In genomic region chr18:75203456-75204261, GRCh38 we compare ENCODE assay signal across 9 cellular contexts. TPM values are rescaled to one million over a fixed set of nuclear protein-coding genes. Genes with fewer than 3 reads are reported as not detected.
DNase-seq lines count a peak whose midpoint lies in the region; ATAC-seq, FAIRE-seq and TF ChIP-seq lines count a peak whose summit lies in the region.
"Had no signal": no experiment of that assay in that cellular context is flagged by ENCODE, and none has a peak within 500 bp of the region (broad histone marks: within the 10 kb centered on the region; RNA-seq: fewer than 3 reads in every experiment).

No MANE protein-coding gene starts in this region.

- H3K27ac ChIP-seq in HepG2 (ENCODE audit: extremely low read length, insufficient read depth, low read length) (no peak overlapping the region), right lobe of liver (no peak overlapping the region), fibroblast of lung (ENCODE audit: insufficient read depth, low read length) (peak overlapping the region; percentile 48), vagina (peak overlapping the region; percentile 96)

- H3K4me1 ChIP-seq in HepG2 (ENCODE audit: insufficient read depth, low read length) (peaks cover 21% of the 10 kb centered on the region), right lobe of liver (peaks cover 0 to 17% (median 2%) of the 10 kb centered on the region in 4 donors), fibroblast of lung (ENCODE audit: control insufficient read depth, extremely low read depth, insufficient read depth, low read length) (peaks cover 16% of the 10 kb centered on the region), vagina (peaks cover 62% of the 10 kb centered on the region)

- no peaks in the 10 kb centered on the region for H3K9me3 ChIP-seq in HepG2 (ENCODE audit: low read length)
- H3K9me3 ChIP-seq in right lobe of liver, result no peaks in the 10 kb centered on the region
- H3K9me3 ChIP-seq in fibroblast of lung (ENCODE audit: control insufficient read depth, insufficient read depth, low read depth, low read length), result no peaks in the 10 kb centered on the region
- H3K9me3 ChIP-seq in vagina, result no peaks in the 10 kb centered on the region

- no TSS peak for BruUV-seq in HepG2 (replicated peaks; lab: Mats Ljungman, UMichigan)

- 97% methylated on average over 20 of the region's 23 CpGs for WGBS in HepG2 (ENCODE audit: low lambda C conversion rate)
- 62% methylated on average over 22 of the region's 23 CpGs for WGBS in right lobe of liver (ENCODE audit: insufficient coverage, low coverage, low lambda C conversion rate, missing lambda C conversion rate)

- peaks cover 11% of the 10 kb centered on the region; the same call in 1 of the 2 replicates for H4K20me1 ChIP-seq in HepG2 (ENCODE audit: insufficient read depth, low read length)
- no peaks in the 10 kb centered on the region for H4K20me1 ChIP-seq in fibroblast of lung (ENCODE audit: control insufficient read depth, extremely low read depth, insufficient read depth, low read length)

- H3K4me2 ChIP-seq in HepG2 (ENCODE audit: low read depth, low read length) (no peak overlapping the region), fibroblast of lung (ENCODE audit: extremely low read depth, insufficient read depth, low read length) (peak overlapping the region; percentile 39)

- no peak overlapping the region for H3K27ac Mint-ChIP-seq in nephron progenitor cell

- TF ChIP-seq RAD21 in HepG2 (CRISPR knock-in tag; IDR thresholded peaks at IDR 0.05), result no peak

- H3K79me2 ChIP-seq in HepG2 (ENCODE audit: insufficient read depth, low read length), result peaks cover 54% of the 10 kb centered on the region
- H3K79me2 ChIP-seq in fibroblast of lung (ENCODE audit: control insufficient read depth, insufficient read depth, low read length), result peaks cover 83% of the 10 kb centered on the region

- H3K9me3 Mint-ChIP-seq in nephron progenitor cell, result no peaks in the 10 kb centered on the region

- H3K4me3 Mint-ChIP-seq in nephron progenitor cell, result peak overlapping the region; percentile 76

- TF ChIP-seq POLR2A in HepG2 (IDR thresholded peaks at IDR 0.05; ENCODE audit: insufficient read depth in 1 of 2, low read depth in 2 of 2, low read length in 2 of 2), result no peak
- no peak for TF ChIP-seq POLR2A in right lobe of liver (IDR thresholded peaks at IDR 0.05)
- TF ChIP-seq POLR2A in vagina (IDR thresholded peaks at IDR 0.05), result no peak

- DNase-seq in HepG2 (ENCODE audit: low spot score) (no peak), right lobe of liver (no peak), fibroblast of lung (ENCODE audit: low read depth in 2 of 2) (peak in 1 of 2 donors; percentile 66), nephron progenitor cell (peak; percentile 32), vagina (ENCODE audit: extremely low spot score in 2 of 2) (no peak), ACHN (no peak), NCI-H2081 treated with DMSO at 0.1 percent for 48 hours (lab: John Stamatoyannopoulos, UW) (no peak)
- DNase-seq: NCI-H1048 had no signal

- H3K27me3 Mint-ChIP-seq in nephron progenitor cell (ENCODE audit: low read depth, poor library complexity), result peaks cover 6% of the 10 kb centered on the region

- ATAC-seq in HepG2 (no peak), right lobe of liver (no peak), GM21360 (IDR thresholded peaks at IDR 0.05; ENCODE audit: unreplicated experiment) (no peak)

- H3K27me3 ChIP-seq in HepG2 (ENCODE audit: control insufficient read depth in 1 of 2, insufficient read depth in 2 of 2, low read length in 2 of 2), result no peaks in the 10 kb centered on the region; a peak in 1 of 5 replicates
- H3K27me3 ChIP-seq in right lobe of liver, result no peaks in the 10 kb centered on the region
- no peaks in the 10 kb centered on the region for H3K27me3 ChIP-seq in fibroblast of lung (ENCODE audit: control insufficient read depth, insufficient read depth, low read length)
- H3K27me3 ChIP-seq in vagina, result no peaks in the 10 kb centered on the region

- peaks cover 79% of the 10 kb centered on the region for H3K4me1 Mint-ChIP-seq in nephron progenitor cell

- no peak for TF ChIP-seq EP300 in HepG2 (IDR thresholded peaks at IDR 0.05; ENCODE audit: low read depth in 2 of 2, low read length in 2 of 2)
- TF ChIP-seq EP300 in HepG2 (CRISPR knock-in tag; IDR thresholded peaks at IDR 0.05; ENCODE audit: borderline replicate concordance), result no peak

- peaks cover 23% of the 10 kb centered on the region for H3K36me3 Mint-ChIP-seq in nephron progenitor cell (ENCODE audit: low read depth)

- no peak overlapping the region for H3K4me3 ChIP-seq in HepG2 (replicated peaks in 1 of 3; ENCODE audit: insufficient read depth in 1 of 3, low read depth in 2 of 3, low read length in 3 of 3)
- no peak overlapping the region for H3K4me3 ChIP-seq in right lobe of liver
- peak overlapping the region; percentile 14 to 53 (median 34) for H3K4me3 ChIP-seq in fibroblast of lung (replicated peaks in 1 of 4; ENCODE audit: control extremely low read depth in 1 of 4, insufficient read depth in 1 of 4, low read depth in 3 of 4, low read length in 4 of 4)
- peak overlapping the region; percentile 54 to 74 for H3K4me3 ChIP-seq in vagina

- intact Hi-C loops in HepG2 (cut with micrococcal nuclease; ENCODE audit: unreplicated experiment) (no loop called here), right lobe of liver (cut with DNase I) (no loop called here), vagina (cut with DNase I) (no loop called here)

- POLR2A ChIA-PET in HepG2 (lab: Yijun Ruan, JAX), result no interaction called here

- CTCF ChIA-PET in HepG2 (lab: Yijun Ruan, JAX; ENCODE audit: low intra/inter-chr PET ratio, low total read pairs), result no interaction called here

- H3K9ac ChIP-seq in HepG2 (ENCODE audit: insufficient read depth, low read depth, low read length), result no peak overlapping the region
- H3K9ac ChIP-seq in fibroblast of lung (ENCODE audit: insufficient read depth, low read length), result peak overlapping the region; percentile 68

- H2AFZ ChIP-seq in HepG2 (ENCODE audit: low read length), result no peak overlapping the region
- peak overlapping the region; percentile 7 for H2AFZ ChIP-seq in fibroblast of lung (ENCODE audit: low read length)

- in situ Hi-C loops in HepG2 (cut with HindIII; ENCODE audit: extremely low pct_ligation_motif_present, low pct_unique_long_range_greater_than_20kb), result loop anchor here (25.0 kb wide), 1 partner anchor 916 kb away; the partner anchor contains the start of gene CYB5A
- in situ Hi-C loops in ACHN (cut with HindIII; ENCODE audit: low pct_ligation_motif_present, low pct_unique_long_range_greater_than_20kb, low sequenced_read_pairs), result no loop called here

- no peak for TF ChIP-seq CTCF in HepG2 (CRISPR knock-in tag; IDR thresholded peaks at IDR 0.05)
- TF ChIP-seq CTCF in right lobe of liver (IDR thresholded peaks at IDR 0.05), result no peak
- TF ChIP-seq CTCF in fibroblast of lung (conservative IDR thresholded peaks at IDR 0.05 in 1 of 2, IDR thresholded peaks at IDR 0.05 in 1 of 2; ENCODE audit: low read depth in 1 of 2, low read length in 2 of 2), result no peak
- TF ChIP-seq CTCF in nephron progenitor cell (IDR thresholded peaks at IDR 0.05), result no peak
- no peak for TF ChIP-seq CTCF in vagina (IDR thresholded peaks at IDR 0.05)

- FAIRE-seq in HepG2 (lab: Jason Lieb, UNC), result no peak

- H3K36me3 ChIP-seq in HepG2 (replicated peaks in 1 of 2; ENCODE audit: control insufficient read depth in 1 of 2, insufficient read depth in 2 of 2, low read length in 2 of 2), result peaks cover 2 to 13% of the 10 kb centered on the region in 2 experiments; a peak in 4 of 5 replicates
- H3K36me3 ChIP-seq in right lobe of liver, result peaks cover 0 to 8% (median 0%) of the 10 kb centered on the region in 4 donors
- H3K36me3 ChIP-seq in fibroblast of lung (ENCODE audit: control insufficient read depth, insufficient read depth, low read length), result peaks cover 7% of the 10 kb centered on the region
- H3K36me3 ChIP-seq in vagina, result no peaks in the 10 kb centered on the region

RNA-seq across cellular contexts. Expression of gene PTGR3, which starts 5.3 kb away (rescaled TPM):
- total RNA-seq in HepG2 (2016; rRNA removed; fragmentation: Illumina TruSeq; extraction: Trizol) (11.5 and 13.3 TPM in 2 replicates), right lobe of liver (10 to 100 TPM in 5 of 6 experiments, 1 to 10 TPM in 1; 9.4 to 30.1 (median 19.8) TPM), fibroblast of lung (5.6 and 6.8 TPM in 2 replicates), vagina (16.0 TPM)
- total RNA-seq in HepG2 (2016; cell fraction: cytosol; rRNA removed; fragmentation: Illumina TruSeq; extraction: Trizol; ENCODE audit: low read depth), result 3.0 and 3.5 TPM in 2 replicates
- total RNA-seq in HepG2 (2016; cell fraction: insoluble cytoplasmic fraction; rRNA removed; fragmentation: Illumina TruSeq; extraction: Trizol), result 12.0 and 13.7 TPM in 2 replicates
- total RNA-seq in HepG2 (2016; cell fraction: membrane; rRNA removed; fragmentation: Illumina TruSeq; extraction: Trizol), result 9.5 and 11.7 TPM in 2 replicates
- 6.0 and 7.5 TPM in 2 replicates for total RNA-seq in HepG2 (2016; cell fraction: nucleus; rRNA removed; fragmentation: Illumina TruSeq; extraction: Trizol)
- polyA plus RNA-seq in HepG2 (2011; rRNA removed) (23.5 and 25.3 TPM in 2 replicates), fibroblast of lung (18.1 and 25.1 TPM in 2 replicates)
- 17.8 and 19.5 TPM in 2 replicates for polyA plus RNA-seq in HepG2 (2011; cell fraction: cytosol; rRNA removed)
- 21.7 and 25.8 TPM in 2 replicates for polyA plus RNA-seq in HepG2 (2011; cell fraction: nucleus; rRNA removed)
- polyA plus RNA-seq in HepG2 (2012), result 16.2 and 18.2 TPM in 2 replicates
- polyA plus RNA-seq in HepG2 (2016; cell fraction: cytosol; fragmentation: Illumina TruSeq; extraction: Trizol; ENCODE audit: low read depth), result 5.8 and 8.4 TPM in 2 replicates
- 18.6 and 22.2 TPM in 2 replicates for polyA plus RNA-seq in HepG2 (2016; cell fraction: insoluble cytoplasmic fraction; fragmentation: Illumina TruSeq; extraction: Trizol; ENCODE audit: low read depth)
- polyA plus RNA-seq in HepG2 (2016; cell fraction: membrane; fragmentation: Illumina TruSeq; extraction: Trizol; ENCODE audit: low read depth), result 12.0 and 13.4 TPM in 2 replicates
- 11.7 and 16.0 TPM in 2 replicates for polyA plus RNA-seq in HepG2 (2016; cell fraction: nucleus; fragmentation: Illumina TruSeq; extraction: Trizol; ENCODE audit: insufficient read depth, low read depth)
- polyA minus RNA-seq in HepG2 (2011; rRNA and poly(A)+ RNA removed; ENCODE audit: low replicate concordance), result 91.8 and 99.6 TPM in 2 replicates
- polyA minus RNA-seq in HepG2 (2011; cell fraction: cytosol; rRNA and poly(A)+ RNA removed), result 14.5 and 19.7 TPM in 2 replicates
- polyA minus RNA-seq in HepG2 (2011; cell fraction: nucleus; rRNA and poly(A)+ RNA removed), result 23.2 and 33.2 TPM in 2 replicates
- 13.4 and 15.5 TPM in 2 replicates for polyA plus RNA-seq in fibroblast of lung (2012)
- 48.2 and 53.2 TPM in 2 replicates for polyA minus RNA-seq in fibroblast of lung (ENCODE audit: low replicate concordance)

RNA-seq across cellular contexts. Expression of gene TSHZ1, which starts 6.9 kb away (rescaled TPM):
- 2.5 and 2.6 TPM in 2 replicates for total RNA-seq in HepG2 (2016; rRNA removed; fragmentation: Illumina TruSeq; extraction: Trizol)
- 0.20 and 0.35 TPM in 2 replicates for total RNA-seq in HepG2 (2016; cell fraction: cytosol; rRNA removed; fragmentation: Illumina TruSeq; extraction: Trizol; ENCODE audit: low read depth)
- total RNA-seq in HepG2 (2016; cell fraction: insoluble cytoplasmic fraction; rRNA removed; fragmentation: Illumina TruSeq; extraction: Trizol), result 2.1 and 2.4 TPM in 2 replicates
- total RNA-seq in HepG2 (2016; cell fraction: membrane; rRNA removed; fragmentation: Illumina TruSeq; extraction: Trizol), result 1.5 and 1.6 TPM in 2 replicates
- 2.9 and 3.6 TPM in 2 replicates for total RNA-seq in HepG2 (2016; cell fraction: nucleus; rRNA removed; fragmentation: Illumina TruSeq; extraction: Trizol)
- polyA plus RNA-seq in HepG2 (2011; rRNA removed), result 2.4 and 2.7 TPM in 2 replicates
- 1.7 and 1.8 TPM in 2 replicates for polyA plus RNA-seq in HepG2 (2011; cell fraction: cytosol; rRNA removed)
- polyA plus RNA-seq in HepG2 (2011; cell fraction: nucleus; rRNA removed), result 3.2 and 3.4 TPM in 2 replicates
- 4.3 and 4.7 TPM in 2 replicates for polyA plus RNA-seq in HepG2 (2012)
- 0.17 and 0.18 TPM in 2 replicates for polyA plus RNA-seq in HepG2 (2016; cell fraction: cytosol; fragmentation: Illumina TruSeq; extraction: Trizol; ENCODE audit: low read depth)
- polyA plus RNA-seq in HepG2 (2016; cell fraction: insoluble cytoplasmic fraction; fragmentation: Illumina TruSeq; extraction: Trizol; ENCODE audit: low read depth), result 2.9 and 3.5 TPM in 2 replicates
- 0.81 and 1.0 TPM in 2 replicates for polyA plus RNA-seq in HepG2 (2016; cell fraction: membrane; fragmentation: Illumina TruSeq; extraction: Trizol; ENCODE audit: low read depth)
- 3.8 and 3.9 TPM in 2 replicates for polyA plus RNA-seq in HepG2 (2016; cell fraction: nucleus; fragmentation: Illumina TruSeq; extraction: Trizol; ENCODE audit: insufficient read depth, low read depth)
- 4.9 and 6.5 TPM in 2 replicates for polyA minus RNA-seq in HepG2 (2011; rRNA and poly(A)+ RNA removed; ENCODE audit: low replicate concordance)
- polyA minus RNA-seq in HepG2 (2011; cell fraction: cytosol; rRNA and poly(A)+ RNA removed), result 4.2 and 4.7 TPM in 2 replicates
- 4.4 and 4.8 TPM in 2 replicates for polyA minus RNA-seq in HepG2 (2011; cell fraction: nucleus; rRNA and poly(A)+ RNA removed)
- total RNA-seq in right lobe of liver, result 10 to 100 TPM in 2 of 6 experiments, 1 to 10 TPM in 4; 6.4 to 13.3 (median 9.6) TPM
- 3.9 and 4.3 TPM in 2 replicates for total RNA-seq in fibroblast of lung
- polyA plus RNA-seq in fibroblast of lung, result 3.1 and 4.3 TPM in 2 replicates
- polyA plus RNA-seq in fibroblast of lung (2012), result 5.8 and 9.9 TPM in 2 replicates
- polyA minus RNA-seq in fibroblast of lung (ENCODE audit: low replicate concordance), result 8.0 and 9.0 TPM in 2 replicates
- 23.3 TPM for total RNA-seq in vagina

Comparison
In these comparisons a context has a peak if more than half of its experiments do, and no peak if none do; other contexts are left out.
1. H3K27ac ChIP-seq: peak in fibroblast of lung (single experiment) and vagina (single experiment); none in HepG2 (single experiment) and right lobe of liver (0 of 3).
2. H3K4me3 ChIP-seq: peak in fibroblast of lung (4 of 4) and vagina (2 of 2); none in HepG2 (0 of 3) and right lobe of liver (0 of 3).